In genomic region chr10:32411797-32412498, GRCh38 we compare ENCODE assay signal across 23 cellular contexts. TPM values are rescaled to one million over a fixed set of nuclear protein-coding genes. Genes with fewer than 3 reads are reported as not detected.
DNase-seq lines count a peak whose midpoint lies in the region; ATAC-seq and TF ChIP-seq lines count a peak whose summit lies in the region.
"Had no signal": no experiment of that assay in that cellular context is flagged by ENCODE, and none has a peak within 500 bp of the region (broad histone marks: within the 10 kb centered on the region; RNA-seq: fewer than 3 reads in every experiment).

No MANE protein-coding gene starts in this region.

- H3K27me3 Mint-ChIP-seq in endothelial cell (ENCODE audit: unreplicated experiment), result peaks cover 2% of the 10 kb centered on the region

- H3K9me3 Mint-ChIP-seq in endothelial cell (ENCODE audit: unreplicated experiment), result no peaks in the 10 kb centered on the region
- H3K9me3 Mint-ChIP-seq: dendritic cell treated with granulocyte-macrophage colony-stimulating factor and Interleukin-4, amounts not matched to agents 40 ng/mL and 50 ng/mL, for 4 days; HFFc6; T-helper 2 cell treated with Interferon-gamma antibody and Interleukin-4, amounts not matched to agents 5 μg/mL and 100 μg/mL, for 36 hours had no signal

- peak overlapping the region; percentile 93 for H3K27ac Mint-ChIP-seq in endothelial cell (ENCODE audit: unreplicated experiment)
- H3K27ac Mint-ChIP-seq: dendritic cell treated with granulocyte-macrophage colony-stimulating factor and Interleukin-4, amounts not matched to agents 40 ng/mL and 50 ng/mL, for 4 days; nephron progenitor cell; T-helper 2 cell treated with Interferon-gamma antibody and Interleukin-4, amounts not matched to agents 5 μg/mL and 100 μg/mL, for 36 hours had no signal

- H3K27ac ChIP-seq in heart right ventricle (peak overlapping the region in 9 of 10 donors; percentile 1 to 78 (median 54)), right cardiac atrium (ENCODE audit: low read length) (no peak overlapping the region), muscle layer of duodenum (ENCODE audit: low read length) (peak overlapping the region; percentile 81)
- H3K27ac ChIP-seq: body of pancreas, hepatocyte, KMS-11, ovary had no signal

- no peaks in the 10 kb centered on the region for H3K36me3 ChIP-seq in heart right ventricle
- no peaks in the 10 kb centered on the region for H3K36me3 ChIP-seq in muscle layer of duodenum (ENCODE audit: control insufficient read depth in 1 of 2, insufficient read depth in 2 of 2, low read length in 2 of 2)
- H3K36me3 ChIP-seq: ovary, upper lobe of left lung had no signal

- no peaks in the 10 kb centered on the region for H3K36me3 Mint-ChIP-seq in endothelial cell (ENCODE audit: low read depth, unreplicated experiment)

- H3K27me3 ChIP-seq in heart right ventricle (no peaks in the 10 kb centered on the region), right cardiac atrium (ENCODE audit: control insufficient read depth, insufficient read depth) (no peaks in the 10 kb centered on the region), muscle layer of duodenum (ENCODE audit: low read depth, low read length) (no peaks in the 10 kb centered on the region)
- H3K27me3 ChIP-seq: body of pancreas, hepatocyte, ovary, upper lobe of left lung had no signal

- ATAC-seq in heart right ventricle, result peak in 6 of 8 donors; percentile 9 to 36 (median 28)
- ATAC-seq in right cardiac atrium, result no peak
- ATAC-seq in GM18858 (IDR thresholded peaks at IDR 0.05; ENCODE audit: unreplicated experiment), result no peak
- ATAC-seq: body of pancreas had no signal

- peaks cover 10% of the 10 kb centered on the region for H3K4me1 Mint-ChIP-seq in endothelial cell (ENCODE audit: unreplicated experiment)
- H3K4me1 Mint-ChIP-seq: nephron progenitor cell had no signal

- H3K4me3 Mint-ChIP-seq in endothelial cell (ENCODE audit: unreplicated experiment), result no peak overlapping the region
- H3K4me3 Mint-ChIP-seq: dendritic cell treated with granulocyte-macrophage colony-stimulating factor and Interleukin-4, amounts not matched to agents 40 ng/mL and 50 ng/mL, for 4 days; HFFc6; nephron progenitor cell; T-helper 2 cell treated with Interferon-gamma antibody and Interleukin-4, amounts not matched to agents 5 μg/mL and 100 μg/mL, for 36 hours had no signal

- H3K9me3 ChIP-seq in heart right ventricle (no peaks in the 10 kb centered on the region), right cardiac atrium (ENCODE audit: control insufficient read depth, low read length) (no peaks in the 10 kb centered on the region), muscle layer of duodenum (ENCODE audit: control insufficient read depth in 1 of 2, low read length in 2 of 2) (no peaks in the 10 kb centered on the region)
- H3K9me3 ChIP-seq: body of pancreas, ovary, upper lobe of left lung had no signal

- intact Hi-C loops in heart right ventricle (cut with DNase I) (no loop called here), right cardiac atrium (cut with DNase I) (no loop called here)

- no peak for DNase-seq in heart right ventricle
- DNase-seq in right cardiac atrium, result no peak
- DNase-seq in endothelial cell (ENCODE audit: low spot score), result no peak
- no peak for DNase-seq in cerebellar cortex (ENCODE audit: low spot score)
- DNase-seq in hypothalamus (lab: John Stamatoyannopoulos, UW), result no peak
- DNase-seq in NCI-H226, result no peak
- DNase-seq: activated CD4-positive, alpha-beta T cell treated with anti-CD3 and anti-CD28 coated beads for 4 hours; activated CD8-positive, alpha-beta memory T cell treated with anti-CD3 and anti-CD28 coated beads for 24 hours; activated gamma-delta T cell treated with Interleukin-2 at 50 U/mL for 16 hours; activated T-cell treated with anti-CD3 and anti-CD28 coated beads, Interleukin-2, amount 50 U/mL, for 1 hour; body of pancreas; DMS53; NCI-H526 treated with DMSO at 0.1 percent for 48 hours; nephron progenitor cell; ovary; upper lobe of left lung had no signal

- peak overlapping the region in 2 of 10 donors; percentile 5 to 18 for H3K4me3 ChIP-seq in heart right ventricle
- H3K4me3 ChIP-seq in right cardiac atrium (ENCODE audit: low read length), result no peak overlapping the region
- H3K4me3 ChIP-seq in muscle layer of duodenum (ENCODE audit: low read depth in 1 of 2, low read length in 2 of 2), result no peak overlapping the region
- H3K4me3 ChIP-seq: body of pancreas, hepatocyte, ovary, upper lobe of left lung had no signal

- H3K4me1 ChIP-seq in heart right ventricle (peaks cover 0 to 31% (median 17%) of the 10 kb centered on the region in 9 donors), right cardiac atrium (ENCODE audit: control insufficient read depth, insufficient read depth, low read length) (peaks cover 6% of the 10 kb centered on the region), muscle layer of duodenum (ENCODE audit: control insufficient read depth in 1 of 2, insufficient read depth in 2 of 2, low read length in 2 of 2) (peaks cover 0 to 9% of the 10 kb centered on the region in 2 donors)
- H3K4me1 ChIP-seq: body of pancreas had no signal

- TF ChIP-seq CTCF in heart right ventricle (IDR thresholded peaks at IDR 0.05), result no peak
- TF ChIP-seq CTCF in endothelial cell (IDR thresholded peaks at IDR 0.05; ENCODE audit: unreplicated experiment), result no peak

- WGBS in heart right ventricle, 2 donors, result 52 to 59% methylated on average over 2 of the region's 2 CpGs
- 57% methylated on average over 2 of the region's 2 CpGs for WGBS in right cardiac atrium

RNA-seq across cellular contexts. Expression of gene CCDC7, which starts 34.0 kb away (rescaled TPM):
- total RNA-seq in heart right ventricle, result 10 to 100 TPM; 17.8 to 34.1 (median 21.0) TPM
- polyA plus RNA-seq in heart right ventricle, result 1 to 10 TPM in 1 of 2 donors, under 1 TPM in 1; 0.96 to 3.4 TPM
- 10 to 100 TPM; 25.4 to 38.7 (median 34.9) TPM for total RNA-seq in right cardiac atrium
- polyA plus RNA-seq in right cardiac atrium, result 0.91 TPM
- total RNA-seq in endothelial cell (ENCODE audit: unreplicated experiment), result 5.4 TPM

Comparison
In these comparisons a context has a peak if more than half of its experiments do, and no peak if none do; other contexts are left out.
1. ATAC-seq: peak in heart right ventricle (6 of 8); none in right cardiac atrium (0 of 2) and GM18858 (single experiment).